Comparison of ENCODE assay signal across 11 cellular contexts in genomic region chr6:138844203-138844602, GRCh38. TPM values are rescaled to one million over a fixed set of nuclear protein-coding genes. Genes with fewer than 3 reads are reported as not detected.
DNase-seq lines count a peak whose midpoint lies in the region; ATAC-seq, FAIRE-seq and TF ChIP-seq lines count a peak whose summit lies in the region.
"Had no signal": no experiment of that assay in that cellular context is flagged by ENCODE, and none has a peak within 500 bp of the region (broad histone marks: within the 10 kb centered on the region; RNA-seq: fewer than 3 reads in every experiment).

No MANE protein-coding gene starts in this region.

- H3K79me2 ChIP-seq in keratinocyte (ENCODE audit: control insufficient read depth, insufficient read depth, low read length), result no peaks in the 10 kb centered on the region

- H3K9me3 ChIP-seq in keratinocyte (ENCODE audit: control insufficient read depth, low read depth, low read length), result no peaks in the 10 kb centered on the region

- H3K36me3 ChIP-seq in brain microvascular endothelial cell (replicated peaks), result no peaks in the 10 kb centered on the region
- H3K36me3 ChIP-seq in keratinocyte (ENCODE audit: control insufficient read depth in 2 of 2, extremely low read depth in 1 of 2, insufficient read depth in 2 of 2, low read length in 2 of 2), result no peaks in the 10 kb centered on the region

- H3K9me1 ChIP-seq in keratinocyte (ENCODE audit: control insufficient read depth, extremely low read depth, insufficient read depth, low read length), result no peaks in the 10 kb centered on the region

- H3K4me1 ChIP-seq in keratinocyte (ENCODE audit: control insufficient read depth, extremely low read depth, insufficient read depth, low read length), result no peaks in the 10 kb centered on the region

- H3K9ac ChIP-seq in keratinocyte (ENCODE audit: control insufficient read depth, extremely low read depth, insufficient read depth, low read length), result no peak overlapping the region

- dilution Hi-C loops in keratinocyte (cut with MboI; ENCODE audit: extremely low pct_ligation_motif_present, low sequenced_read_pairs), result no loop called here

- POLR2A ChIA-PET in GM10248 (lab: Yijun Ruan, JAX), result no interaction called here

- ATAC-seq in HG03025 (IDR thresholded peaks at IDR 0.05; ENCODE audit: low FRiP score, unreplicated experiment), result no peak

- no peaks in the 10 kb centered on the region for H4K20me1 ChIP-seq in keratinocyte (ENCODE audit: control insufficient read depth, extremely low read depth, insufficient read depth, low read length)

- CTCF ChIA-PET in GM10248 (lab: Yijun Ruan, JAX), result interaction anchor here (0.9 to 1.4 kb wide), 3 partner anchors 19 to 365 kb away, joined by 3 read pairs; no protein-coding TSS in a partner anchor

- H3K4me3 ChIP-seq in brain microvascular endothelial cell (ENCODE audit: low read depth, low read length), result no peak overlapping the region
- no peak overlapping the region for H3K4me3 ChIP-seq in keratinocyte (ENCODE audit: control insufficient read depth in 2 of 3, extremely low read depth in 1 of 3, insufficient read depth in 2 of 3, low read depth in 1 of 3, low read length in 3 of 3)

- H3K4me2 ChIP-seq in keratinocyte (ENCODE audit: control insufficient read depth, extremely low read depth, insufficient read depth, low read depth, low read length), result peak overlapping the region; percentile 12

- H2AFZ ChIP-seq in keratinocyte (ENCODE audit: control insufficient read depth, low read length), result peak overlapping the region; percentile 45

- no peak for FAIRE-seq in keratinocyte (lab: Jason Lieb, UNC)

- no peaks in the 10 kb centered on the region for H3K27me3 ChIP-seq in brain microvascular endothelial cell (replicated peaks)
- no peaks in the 10 kb centered on the region for H3K27me3 ChIP-seq in keratinocyte (ENCODE audit: control insufficient read depth, extremely low read depth, insufficient read depth, low read length)

- DNase-seq in AG08396 (ENCODE audit: low spot score) (peak; percentile 11), NCI-H1092 treated with DMSO at 0.1 percent for 48 hours (lab: John Stamatoyannopoulos, UW) (peak; percentile 72), brain microvascular endothelial cell (peak; percentile 9), keratinocyte (ENCODE audit: low read depth, low spot score) (no peak), GM13977 (ENCODE audit: low spot score) (no peak), SIG-M5 treated with dmso at 0.1 percent for 504 hours (lab: John Stamatoyannopoulos, UW; ENCODE audit: unreplicated experiment) (no peak), GM10248 (ENCODE audit: extremely low spot score) (no peak)
- DNase-seq: activated CD8-positive, alpha-beta memory T cell treated with anti-CD3 and anti-CD28 coated beads, Interleukin-2, amount 50 U/mL, for 4 hours; CD4-positive, alpha-beta T cell; NCI-H226 had no signal

- in situ Hi-C loops in brain microvascular endothelial cell (cut with HindIII; ENCODE audit: low pct_ligation_motif_present, low sequenced_read_pairs), result no loop called here
- in situ Hi-C loops in GM13977 (cut with MboI; ENCODE audit: low pct_unique_long_range_greater_than_20kb, low sequenced_read_pairs, unreplicated experiment), result no loop called here

- no peak for TF ChIP-seq CTCF in brain microvascular endothelial cell (IDR thresholded peaks at IDR 0.05; ENCODE audit: low read depth, low read length, missing control alignments)
- no peak for TF ChIP-seq CTCF in keratinocyte (optimal IDR thresholded peaks at IDR 0.05 in 1 of 3, IDR thresholded peaks at IDR 0.05 in 1 of 3, conservative IDR thresholded peaks at IDR 0.05 in 1 of 3; ENCODE audit: extremely low read depth in 1 of 3, insufficient read depth in 2 of 3, low read length in 3 of 3)
- no peak for TF ChIP-seq CTCF in GM13977 (IDR thresholded peaks at IDR 0.05; ENCODE audit: extremely low read depth, insufficient read depth, missing control alignments)
- TF ChIP-seq CTCF in GM10248 (IDR thresholded peaks at IDR 0.05; ENCODE audit: control extremely low read depth, extremely low read depth, low read depth, missing control alignments), result no peak

- H3K27ac ChIP-seq in brain microvascular endothelial cell, result no peak overlapping the region
- no peak overlapping the region for H3K27ac ChIP-seq in keratinocyte (ENCODE audit: control insufficient read depth, insufficient read depth, low read length)

RNA-seq across cellular contexts. Expression of gene ECT2L, which starts 48.3 kb away (rescaled TPM):
- polyA plus RNA-seq in keratinocyte, result 0.01 to 0.06 TPM in 2 of 3 replicates, not detected in the other
- 0.12 TPM for polyA plus RNA-seq in keratinocyte (2011; ENCODE audit: low read depth)
- 0.01 TPM in 1 of 2 replicates, not detected in the other for polyA plus RNA-seq in keratinocyte (2011; cell fraction: cytosol; rRNA removed)
- polyA plus RNA-seq in keratinocyte (2011; cell fraction: nucleus; rRNA removed), result 0.04 and 0.05 TPM in 2 replicates
- polyA plus RNA-seq in keratinocyte (2012; ENCODE audit: low replicate concordance), result 0.16 TPM in 1 of 2 replicates, not detected in the other
- polyA minus RNA-seq in keratinocyte, result 0.03 to 0.06 TPM in 2 of 3 replicates, not detected in the other
- not detected for polyA minus RNA-seq in keratinocyte (2011; cell fraction: cytosol; rRNA and poly(A)+ RNA removed)
- polyA minus RNA-seq in keratinocyte (2011; cell fraction: nucleus; rRNA and poly(A)+ RNA removed), result not detected in 2 replicates

Comparison
In these comparisons a context has a peak if more than half of its experiments do, and no peak if none do; other contexts are left out.
1. DNase-seq: peak in AG08396 (single experiment), NCI-H1092 treated with DMSO at 0.1 percent for 48 hours (single experiment) and brain microvascular endothelial cell (single experiment); none in keratinocyte (single experiment), GM13977 (single experiment), SIG-M5 treated with dmso at 0.1 percent for 504 hours (single experiment) and GM10248 (single experiment).